ENCODE assay signal across 1 cellular context in genomic region chr12:113316155-113316554, GRCh38.
TF ChIP-seq lines count a peak whose summit lies in the region.

No MANE protein-coding gene starts in this region.

TF ChIP-seq in GM12878, 131 proteins besides CTCF, POLR2A, EP300 and RAD21:
- TF ChIP-seq TCF7 (IDR thresholded peaks at IDR 0.05; ENCODE audit: borderline replicate concordance) (no peak), ZBTB40 (IDR thresholded peaks at IDR 0.05; ENCODE audit: borderline replicate concordance) (no peak), REST (IDR thresholded peaks at IDR 0.05; ENCODE audit: low read depth, low read length) (no peak), PRDM15 (CRISPR knock-in tag; IDR thresholded peaks at IDR 0.05) (no peak), CREM (IDR thresholded peaks at IDR 0.05; ENCODE audit: low read depth) (no peak), KDM1A (IDR thresholded peaks at IDR 0.05; ENCODE audit: borderline replicate concordance) (no peak), BCL11A (IDR thresholded peaks at IDR 0.05; ENCODE audit: low read depth, low read length) (no peak), ELK1 (IDR thresholded peaks at IDR 0.05; ENCODE audit: low read depth, low read length) (no peak), SUZ12 (IDR thresholded peaks at IDR 0.05; ENCODE audit: unreplicated experiment) (no peak), NR2C2 (IDR thresholded peaks at IDR 0.05; ENCODE audit: borderline replicate concordance, control insufficient read depth, insufficient read length, low read depth) (no peak), IKZF1 (conservative IDR thresholded peaks at IDR 0.05) (no peak), CHD4 (IDR thresholded peaks at IDR 0.05) (no peak), IRF5 (IDR thresholded peaks at IDR 0.05; ENCODE audit: borderline replicate concordance) (no peak), MXI1 (IDR thresholded peaks at IDR 0.05; ENCODE audit: low read depth, low read length) (no peak), FOXM1 (IDR thresholded peaks at IDR 0.05; ENCODE audit: low read depth, low read length) (no peak), HSF1 (IDR thresholded peaks at IDR 0.05; ENCODE audit: low read depth, low read length) (no peak), BMI1 (IDR thresholded peaks at IDR 0.05; ENCODE audit: borderline replicate concordance) (no peak), MLLT1 (IDR thresholded peaks at IDR 0.05) (no peak), RELB (IDR thresholded peaks at IDR 0.05; ENCODE audit: low read depth) (no peak)
